In genomic region chr12:38149395-38150073, GRCh38 we compare ENCODE assay signal across 20 cellular contexts.
DNase-seq lines count a peak whose midpoint lies in the region; ATAC-seq, FAIRE-seq and TF ChIP-seq lines count a peak whose summit lies in the region.
"Had no signal": no experiment of that assay in that cellular context is flagged by ENCODE, and none has a peak within 500 bp of the region (broad histone marks: within the 10 kb centered on the region; RNA-seq: fewer than 3 reads in every experiment).

No MANE protein-coding gene starts in this region.

- peak; percentile 20 for FAIRE-seq in keratinocyte (lab: Jason Lieb, UNC)
- FAIRE-seq: small intestine had no signal

- no peak overlapping the region for H3K9ac ChIP-seq in keratinocyte (ENCODE audit: control insufficient read depth, extremely low read depth, insufficient read depth, low read length)

- no peaks in the 10 kb centered on the region for H3K4me1 ChIP-seq in keratinocyte (ENCODE audit: control insufficient read depth, extremely low read depth, insufficient read depth, low read length)

- H3K36me3 ChIP-seq in keratinocyte (ENCODE audit: control insufficient read depth in 2 of 2, extremely low read depth in 1 of 2, insufficient read depth in 2 of 2, low read length in 2 of 2): no peaks in the 10 kb centered on the region
- H3K36me3 ChIP-seq: brain microvascular endothelial cell, ovary had no signal

- no peak for TF ChIP-seq CTCF in keratinocyte (optimal IDR thresholded peaks at IDR 0.05 in 1 of 3, IDR thresholded peaks at IDR 0.05 in 1 of 3, conservative IDR thresholded peaks at IDR 0.05 in 1 of 3; ENCODE audit: extremely low read depth in 1 of 3, insufficient read depth in 2 of 3, low read length in 3 of 3)

- H2AFZ ChIP-seq in keratinocyte (ENCODE audit: control insufficient read depth, low read length): no peak overlapping the region
- H2AFZ ChIP-seq: hepatocyte had no signal

- DNase-seq in COLO829 (ENCODE audit: low spot score) (peak; percentile 10), HK-2 (ENCODE audit: unreplicated experiment) (peak; percentile 92), keratinocyte (ENCODE audit: low read depth, low spot score) (no peak), NCI-H2081 (lab: John Stamatoyannopoulos, UW) (no peak)
- DNase-seq in activated naive CD4-positive, alpha-beta T cell treated with anti-CD3 and anti-CD28 coated beads, Interleukin-2, amount 50 U/mL, for 16 hours: no peak
- DNase-seq: activated CD4-positive, CD25-positive, alpha-beta regulatory T cell treated with anti-CD3 and anti-CD28 coated beads, Interleukin-2, amount 50 U/mL, for 72 hours; activated naive CD4-positive, alpha-beta T cell treated with anti-CD3 and anti-CD28 coated beads, Interleukin-2, amount 10 ng/mL, durations not matched to agents 7 days and 5 days; brain microvascular endothelial cell; dorsolateral prefrontal cortex; NCI-H2029; NCI-H526; RPMI8226; small intestine; stimulated activated naive CD4-positive, alpha-beta T cell treated with Interleukin-2 at 50 U/mL for 16 hours had no signal

- H3K4me2 ChIP-seq in keratinocyte (ENCODE audit: control insufficient read depth, extremely low read depth, insufficient read depth, low read depth, low read length): no peak overlapping the region
- H3K4me2 ChIP-seq: hepatocyte had no signal

- dilution Hi-C loops in keratinocyte (cut with MboI; ENCODE audit: extremely low pct_ligation_motif_present, low sequenced_read_pairs): no loop called here

- ATAC-seq in SK-N-SH treated with all-trans-retinoic acid at 6 μM for 48 hours (peak; percentile 88), HG02588 (IDR thresholded peaks at IDR 0.05; ENCODE audit: unreplicated experiment) (no peak), HG03097 (IDR thresholded peaks at IDR 0.05; ENCODE audit: low FRiP score, unreplicated experiment) (no peak)
- ATAC-seq: left lobe of liver had no signal

- no peak overlapping the region for H3K27ac ChIP-seq in keratinocyte (ENCODE audit: control insufficient read depth, insufficient read depth, low read length)
- H3K27ac ChIP-seq: brain microvascular endothelial cell, dorsolateral prefrontal cortex, hepatocyte, ovary had no signal

- H3K9me3 ChIP-seq in keratinocyte (ENCODE audit: control insufficient read depth, low read depth, low read length): peaks cover 5% of the 10 kb centered on the region
- H3K9me3 ChIP-seq: ovary had no signal

- no peaks in the 10 kb centered on the region for H4K20me1 ChIP-seq in keratinocyte (ENCODE audit: control insufficient read depth, extremely low read depth, insufficient read depth, low read length)

- no peak overlapping the region for H3K4me3 ChIP-seq in keratinocyte (ENCODE audit: control insufficient read depth in 2 of 3, extremely low read depth in 1 of 3, insufficient read depth in 2 of 3, low read depth in 1 of 3, low read length in 3 of 3)
- H3K4me3 ChIP-seq: dorsolateral prefrontal cortex, hepatocyte, ovary had no signal

- no peaks in the 10 kb centered on the region for H3K27me3 ChIP-seq in keratinocyte (ENCODE audit: control insufficient read depth, extremely low read depth, insufficient read depth, low read length)
- H3K27me3 ChIP-seq: brain microvascular endothelial cell, hepatocyte, ovary had no signal

- no peaks in the 10 kb centered on the region for H3K79me2 ChIP-seq in keratinocyte (ENCODE audit: control insufficient read depth, insufficient read depth, low read length)
- H3K79me2 ChIP-seq: hepatocyte had no signal

- H3K9me1 ChIP-seq in keratinocyte (ENCODE audit: control insufficient read depth, extremely low read depth, insufficient read depth, low read length): no peaks in the 10 kb centered on the region

TF ChIP-seq in SK-N-SH treated with all-trans-retinoic acid at 6 μM for 48 hours, 23 proteins besides CTCF, POLR2A, EP300 and RAD21:
- TF ChIP-seq PATZ1 (CRISPR knock-in tag; IDR thresholded peaks at IDR 0.05; ENCODE audit: borderline replicate concordance) (no peak), SNAI2 (CRISPR knock-in tag; IDR thresholded peaks at IDR 0.05) (no peak), CSDC2 (CRISPR knock-in tag; IDR thresholded peaks at IDR 0.05) (no peak), RARB (CRISPR knock-in tag; IDR thresholded peaks at IDR 0.05) (no peak), ZFP3 (CRISPR knock-in tag; IDR thresholded peaks at IDR 0.05) (no peak), TCF4 (CRISPR knock-in tag; IDR thresholded peaks at IDR 0.05; ENCODE audit: borderline replicate concordance) (no peak), ZFP30 (CRISPR knock-in tag; IDR thresholded peaks at IDR 0.05) (no peak), CSRNP3 (CRISPR knock-in tag; IDR thresholded peaks at IDR 0.05) (no peak), ARNTL (CRISPR knock-in tag; IDR thresholded peaks at IDR 0.05; ENCODE audit: borderline replicate concordance, low read depth) (no peak), PPARA (CRISPR knock-in tag; IDR thresholded peaks at IDR 0.05; ENCODE audit: borderline replicate concordance) (no peak), CREB5 (CRISPR knock-in tag; IDR thresholded peaks at IDR 0.05; ENCODE audit: low read depth) (no peak), BACH2 (CRISPR knock-in tag; IDR thresholded peaks at IDR 0.05; ENCODE audit: borderline replicate concordance) (no peak), ZNF8 (CRISPR knock-in tag; IDR thresholded peaks at IDR 0.05) (no peak), ZNF70 (CRISPR knock-in tag; IDR thresholded peaks at IDR 0.05) (no peak), OSR1 (CRISPR knock-in tag; IDR thresholded peaks at IDR 0.05) (no peak)

Comparison
In these comparisons a context has a peak if more than half of its experiments do, and no peak if none do; other contexts are left out.
1. DNase-seq: peak in COLO829 (single experiment) and HK-2 (single experiment); none in keratinocyte (single experiment), activated naive CD4-positive, alpha-beta T cell treated with anti-CD3 and anti-CD28 coated beads, Interleukin-2, amount 50 U/mL, for 16 hours (single experiment) and NCI-H2081 (0 of 2).